8 cellular contexts compared by ENCODE assay signal in genomic region chr19:51904331-51905165, GRCh38. TPM values are rescaled to one million over a fixed set of nuclear protein-coding genes. Genes with fewer than 3 reads are reported as not detected.
A peak's percentile ranks its signal among the peaks of the same experiment; 100 is the strongest.
DNase-seq lines count a peak whose midpoint lies in the region; ATAC-seq and TF ChIP-seq lines count a peak whose summit lies in the region.

TSS of gene ZNF649 (minus strand) at chr19:51905017. CDS start at chr19:51900107, 4,910 bp downstream.

- H3K9me1 ChIP-seq in IMR-90 (ENCODE audit: insufficient read depth, low read length) = no peaks in the 10 kb centered on the region

- H4K91ac ChIP-seq in IMR-90 (ENCODE audit: insufficient read depth, low read depth, low read length) = peak within 1 kb of the TSS; percentile 35; the same call in 1 of the 2 replicates

- no peaks in the 10 kb centered on the region for H4K20me1 ChIP-seq in IMR-90 (ENCODE audit: insufficient read depth, low read length)

- POLR2A ChIA-PET in IMR-90 (lab: Charles Lee; ENCODE audit: unreplicated experiment) = no interaction called here

- H4K8ac ChIP-seq in IMR-90 (ENCODE audit: low read depth in 2 of 2, low read length in 2 of 2) = peak within 1 kb of the TSS; percentile 44 to 70

- no peaks in the 10 kb centered on the region for H3K4me1 ChIP-seq in IMR-90 (ENCODE audit: control insufficient read depth, insufficient read depth, low read length)
- H3K4me1 ChIP-seq in SJCRH30 = no peaks in the 10 kb centered on the region
- H3K4me1 ChIP-seq in foreskin keratinocyte = no peaks in the 10 kb centered on the region

- H3K9me3 Mint-ChIP-seq in nephron progenitor cell = peaks cover 98% of the 10 kb centered on the region

- DNase-seq in CD1c-positive myeloid dendritic cell (ENCODE audit: extremely low spot score) = peak; percentile 93
- DNase-seq in IMR-90 = peak; percentile 84
- DNase-seq in SJCRH30 = peak; percentile 89 to 95
- DNase-seq in activated gamma-delta T cell treated with anti-CD3 and anti-CD28 coated beads, Interleukin-2, amount 50 U/mL, for 16 hours (ENCODE audit: low read depth) = peak; percentile 63
- DNase-seq in foreskin keratinocyte = peak; percentile 58 to 78
- DNase-seq in nephron progenitor cell = peak; percentile 84
- DNase-seq in stimulated activated naive CD4-positive, alpha-beta T cell treated with Interleukin-2 at 50 U/mL for 16 hours (lab: John Stamatoyannopoulos, UW) = peak; percentile 78

- peaks cover 14 to 30% of the 10 kb centered on the region in 2 experiments for H3K79me1 ChIP-seq in IMR-90 (ENCODE audit: low read depth in 1 of 2, low read length in 2 of 2)

- no peak within 1 kb of the TSS for H2BK15ac ChIP-seq in IMR-90 (ENCODE audit: low read depth, low read length)

- intact Hi-C loops in IMR-90 (cut with micrococcal nuclease) = loop anchor here (1.0 kb wide), 1 partner anchor 16 kb away; no protein-coding TSS in a partner anchor

- peak within 1 kb of the TSS; percentile 97 for H3K27ac Mint-ChIP-seq in nephron progenitor cell

- H3K27me3 Mint-ChIP-seq in nephron progenitor cell (ENCODE audit: low read depth, poor library complexity) = peaks cover 18% of the 10 kb centered on the region

- H3K23ac ChIP-seq in IMR-90 (ENCODE audit: low read depth, low read length) = no peak within 1 kb of the TSS; the same call in none of the 2 replicates

- no peak for TF ChIP-seq RAD21 in IMR-90 (IDR thresholded peaks at IDR 0.05; ENCODE audit: low read length)

- dilution Hi-C loops in IMR-90 (cut with HindIII; ENCODE audit: low sequenced_read_pairs, unreplicated experiment) = no loop called here

- peaks cover 13% of the 10 kb centered on the region for H3K4me1 Mint-ChIP-seq in nephron progenitor cell

- no peak for TF ChIP-seq POLR2A in IMR-90 (IDR thresholded peaks at IDR 0.05; ENCODE audit: low read depth, low read length)

- CTCF ChIA-PET in IMR-90 (lab: Yijun Ruan, JAX) = no interaction called here

- H3K27ac ChIP-seq in IMR-90 (ENCODE audit: insufficient read depth, low read length) (peak within 1 kb of the TSS; percentile 49), SJCRH30 (peak within 1 kb of the TSS; percentile 79), foreskin keratinocyte (peak within 1 kb of the TSS; percentile 63)

- H2BK5ac ChIP-seq in IMR-90 (ENCODE audit: low read depth, low read length, poor library complexity, severe bottlenecking) = no peak within 1 kb of the TSS

- peak within 1 kb of the TSS; percentile 60 for H3K4me3 ChIP-seq in IMR-90 (ENCODE audit: insufficient read depth, low read depth, low read length)
- H3K4me3 ChIP-seq in SJCRH30 = peak within 1 kb of the TSS; percentile 89

- H3K9ac ChIP-seq in IMR-90 (ENCODE audit: low read depth, low read length) = peak within 1 kb of the TSS; percentile 66

- no TSS peak for BruUV-seq in IMR-90 (replicated peaks; lab: Mats Ljungman, UMichigan)

- H2BK120ac ChIP-seq in IMR-90 (ENCODE audit: low read depth, low read length) = no peak within 1 kb of the TSS

- H3K9me3 ChIP-seq in IMR-90 (ENCODE audit: control insufficient read depth, insufficient read depth, low read length) = peaks cover 10% of the 10 kb centered on the region; the same call in 1 of the 2 replicates
- peaks cover 42% of the 10 kb centered on the region for H3K9me3 ChIP-seq in SJCRH30 (replicated peaks)

- TF ChIP-seq CTCF in IMR-90 (conservative IDR thresholded peaks at IDR 0.05; ENCODE audit: low read depth, low read length) (no peak; the same call in 1 of the 2 replicates), foreskin keratinocyte (conservative IDR thresholded peaks at IDR 0.05) (peak; percentile 26), nephron progenitor cell (IDR thresholded peaks at IDR 0.05) (no peak)

- no peak within 1 kb of the TSS for H3K18ac ChIP-seq in IMR-90 (ENCODE audit: low read depth, low read length)

- WGBS in IMR-90 (ENCODE audit: extremely low coverage in 2 of 2, insufficient read length in 1 of 2), 2 experiments = 1% methylated on average over 29 of the region's 43 CpGs; no CpG with 5 or more reads in 1 of the 2 experiments

- H3K4me2 ChIP-seq in IMR-90 (ENCODE audit: low read depth, low read length) = peak within 1 kb of the TSS; percentile 90

- peak; percentile 82 for ATAC-seq in GM19463 (IDR thresholded peaks at IDR 0.05; ENCODE audit: unreplicated experiment)
- ATAC-seq in IMR-90 (ENCODE audit: low read depth) = peak; percentile 99
- peak; percentile 94 for ATAC-seq in foreskin keratinocyte

- H3K14ac ChIP-seq in IMR-90 (replicated peaks; ENCODE audit: low read depth, low read length) = peak within 1 kb of the TSS; percentile 58; the same call in 1 of the 2 replicates

- 0 out of 2 replicates have a peak within 1 kb of the TSS, but pooled peaks have one; percentile 8 for H2AK5ac ChIP-seq in IMR-90 (ENCODE audit: low read depth, low read length)

- in situ Hi-C loops in IMR-90 (cut with MboI; ENCODE audit: low sequenced_read_pairs) = no loop called here

- H3K27me3 ChIP-seq in IMR-90 (ENCODE audit: control insufficient read depth, insufficient read depth, low read length) (no peaks in the 10 kb centered on the region), SJCRH30 (no peaks in the 10 kb centered on the region), foreskin keratinocyte (no peaks in the 10 kb centered on the region)

- peak within 1 kb of the TSS; percentile 92 for H2AFZ ChIP-seq in IMR-90 (replicated peaks; ENCODE audit: low read length, poor library complexity)

- peak within 1 kb of the TSS; percentile 97 for H3K4me3 Mint-ChIP-seq in nephron progenitor cell

- peak within 1 kb of the TSS; percentile 43 for H2AK9ac ChIP-seq in IMR-90 (replicated peaks; ENCODE audit: low read depth, low read length, poor library complexity)

- H3K4ac ChIP-seq in IMR-90 (ENCODE audit: low read depth, low read length) = peak within 1 kb of the TSS; percentile 20; the same call in 1 of the 2 replicates

- peak within 1 kb of the TSS; percentile 64 for H3K56ac ChIP-seq in IMR-90 (ENCODE audit: extremely low read depth, insufficient read depth, low read length)

- no peak within 1 kb of the TSS; the same call in 1 of the 2 replicates for H4K5ac ChIP-seq in IMR-90 (ENCODE audit: low read depth, low read length)

- H2BK20ac ChIP-seq in IMR-90 (ENCODE audit: low read depth, low read length) = no peak within 1 kb of the TSS

- H3K36me3 Mint-ChIP-seq in nephron progenitor cell (ENCODE audit: low read depth) = peaks cover 75% of the 10 kb centered on the region

- peaks cover 5% of the 10 kb centered on the region for H3K36me3 ChIP-seq in IMR-90 (ENCODE audit: control insufficient read depth, insufficient read depth, low read length)
- H3K36me3 ChIP-seq in SJCRH30 = peaks cover 37% of the 10 kb centered on the region

TF ChIP-seq in IMR-90, 13 proteins besides CTCF, POLR2A, EP300 and RAD21:
- TF ChIP-seq FOS (IDR thresholded peaks at IDR 0.05; ENCODE audit: low read depth, low read length) (no peak), CEBPB (IDR thresholded peaks at IDR 0.05; ENCODE audit: low read depth, low read length) (peak; percentile 52; the same call in 1 of the 2 replicates), MXI1 (IDR thresholded peaks at IDR 0.05; ENCODE audit: borderline replicate concordance, low read depth, low read length) (peak; percentile 57; the same call in 1 of the 2 replicates)

RNA-seq across cellular contexts. Expression of gene ZNF649, which starts in this region (rescaled TPM):
- total RNA-seq in IMR-90 (2012; rRNA removed) (9.2 and 10.4 TPM in 2 replicates), foreskin keratinocyte (8.1 and 10.4 TPM in 2 replicates)
- polyA plus RNA-seq in IMR-90 (2012; rRNA removed) (1.5 and 1.9 TPM in 2 replicates), foreskin keratinocyte (3.3 and 3.5 TPM in 2 replicates)
- polyA plus RNA-seq in IMR-90 (2012; cell fraction: cytosol; rRNA removed) = 0.42 and 0.57 TPM in 2 replicates
- polyA plus RNA-seq in IMR-90 (2012; cell fraction: nucleus; rRNA removed; ENCODE audit: low replicate concordance) = 0.23 and 1.8 TPM in 2 replicates
- total RNA-seq in SJCRH30 (2014; rRNA removed; shearing (Covaris generic)) = 22.0 and 22.1 TPM in 2 replicates

Comparison
In these comparisons a context has a peak if more than half of its experiments do, and no peak if none do; other contexts are left out.
1. Peak in every context shown above with its lines: DNase-seq, ATAC-seq, H3K4me3 ChIP-seq and H3K27ac ChIP-seq.